In the genomic region with DNA sequence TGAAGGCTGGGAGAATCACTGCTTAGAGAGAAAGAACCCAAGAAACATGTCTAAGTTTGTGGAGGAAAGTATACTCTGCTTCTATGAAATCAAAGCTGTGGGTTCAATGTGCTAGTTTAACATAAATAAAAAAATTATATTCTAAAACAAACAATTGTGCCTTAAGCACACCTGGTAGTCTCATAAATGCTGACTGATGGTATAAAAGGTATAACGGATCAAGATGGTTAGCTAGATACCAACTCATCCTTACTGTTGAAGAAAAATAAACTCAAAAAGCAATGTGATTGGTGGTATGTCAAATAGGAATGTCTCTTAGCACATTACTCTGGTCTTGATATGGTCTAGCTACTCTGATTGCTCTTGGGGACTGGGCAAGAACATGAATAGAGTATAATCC, we compare ENCODE assay signal across 21 cellular contexts.
DNase-seq lines count a peak whose midpoint lies in the region; ATAC-seq, FAIRE-seq and TF ChIP-seq lines count a peak whose summit lies in the region.
"Had no signal": no experiment of that assay in that cellular context is flagged by ENCODE, and none has a peak within 500 bp of the region (broad histone marks: within the 10 kb centered on the region; RNA-seq: fewer than 3 reads in every experiment).

No MANE protein-coding gene starts in this region.

- CTCF ChIA-PET in HepG2 (lab: Yijun Ruan, JAX; ENCODE audit: low intra/inter-chr PET ratio, low total read pairs) = no interaction called here
- CTCF ChIA-PET in K562 (lab: Yijun Ruan, JAX; ENCODE audit: low intra/inter-chr PET ratio) = no interaction called here

- no peaks in the 10 kb centered on the region; a peak in 1 of 5 replicates for H3K27me3 ChIP-seq in HepG2 (ENCODE audit: control insufficient read depth in 1 of 2, insufficient read depth in 2 of 2, low read length in 2 of 2)
- no peaks in the 10 kb centered on the region for H3K27me3 ChIP-seq in right lobe of liver
- 0 out of 5 replicates have a peak, but pooled peaks cover 0 to 4% of the 10 kb centered on the region in 2 experiments for H3K27me3 ChIP-seq in K562 (ENCODE audit: control insufficient read depth in 2 of 2, insufficient read depth in 2 of 2, low read length in 2 of 2)
- H3K27me3 ChIP-seq in BE2C = no peaks in the 10 kb centered on the region
- H3K27me3 ChIP-seq: BLaER1 had no signal

- H3K4me3 ChIP-seq in HepG2 (replicated peaks in 1 of 3; ENCODE audit: insufficient read depth in 1 of 3, low read depth in 2 of 3, low read length in 3 of 3) = no peak overlapping the region
- H3K4me3 ChIP-seq in right lobe of liver = no peak overlapping the region
- H3K4me3 ChIP-seq in K562 = no peak overlapping the region
- no peak overlapping the region for H3K4me3 ChIP-seq in BE2C (ENCODE audit: low read depth, low read length)
- H3K4me3 ChIP-seq: BLaER1 had no signal

- POLR2A ChIA-PET in HepG2 (lab: Yijun Ruan, JAX) (no interaction called here), K562 (lab: Yijun Ruan, JAX) (no interaction called here)

- no peaks in the 10 kb centered on the region for H3K9me3 ChIP-seq in HepG2 (ENCODE audit: low read length)
- H3K9me3 ChIP-seq in right lobe of liver = no peaks in the 10 kb centered on the region
- no peaks in the 10 kb centered on the region for H3K9me3 ChIP-seq in K562 (replicated peaks; ENCODE audit: control insufficient read depth, insufficient read depth, low read depth, low read length)
- no peaks in the 10 kb centered on the region for H3K9me3 ChIP-seq in BE2C
- H3K9me3 ChIP-seq: BLaER1 had no signal

- no peaks in the 10 kb centered on the region for H3K36me3 ChIP-seq in HepG2 (replicated peaks in 1 of 2; ENCODE audit: control insufficient read depth in 1 of 2, insufficient read depth in 2 of 2, low read length in 2 of 2)
- H3K36me3 ChIP-seq in right lobe of liver = peaks cover 0 to 12% (median 0%) of the 10 kb centered on the region in 4 donors
- H3K36me3 ChIP-seq in K562 (ENCODE audit: control insufficient read depth, insufficient read depth, low read length) = no peaks in the 10 kb centered on the region
- no peaks in the 10 kb centered on the region for H3K36me3 ChIP-seq in BE2C
- H3K36me3 ChIP-seq: BLaER1 had no signal

- TF ChIP-seq POLR2A in HepG2 (IDR thresholded peaks at IDR 0.05; ENCODE audit: insufficient read depth in 1 of 2, low read depth in 2 of 2, low read length in 2 of 2) (no peak), right lobe of liver (IDR thresholded peaks at IDR 0.05) (no peak), K562 (conservative IDR thresholded peaks at IDR 0.05) (no peak)

- WGBS in HepG2 (ENCODE audit: low lambda C conversion rate) = 100% methylated on average over 1 of the region's 1 CpG
- 83% methylated on average over 1 of the region's 1 CpG for WGBS in right lobe of liver (ENCODE audit: insufficient coverage, low coverage, low lambda C conversion rate, missing lambda C conversion rate)
- 0% methylated on average over 1 of the region's 1 CpG for WGBS in K562 (ENCODE audit: insufficient coverage, low coverage, missing lambda C conversion rate)

- FAIRE-seq in HepG2 (lab: Jason Lieb, UNC) (no peak), HTR-8/SVneo (lab: Jason Lieb, UNC) (peak; percentile 67), K562 (lab: Jason Lieb, UNC) (no peak)
- FAIRE-seq: GM18507 had no signal

- no peaks in the 10 kb centered on the region for H3K4me1 ChIP-seq in HepG2 (ENCODE audit: insufficient read depth, low read length)
- H3K4me1 ChIP-seq in right lobe of liver = no peaks in the 10 kb centered on the region
- H3K4me1 ChIP-seq in K562 (replicated peaks in 1 of 2; ENCODE audit: control insufficient read depth in 2 of 2, insufficient read depth in 2 of 2, low read length in 2 of 2) = no peaks in the 10 kb centered on the region
- no peaks in the 10 kb centered on the region for H3K4me1 ChIP-seq in BE2C
- H3K4me1 ChIP-seq: BLaER1 had no signal

- DNase-seq in HepG2 (ENCODE audit: low spot score) = no peak
- DNase-seq in right lobe of liver = no peak
- no peak for DNase-seq in HTR-8/SVneo (ENCODE audit: insufficient read length, low spot score)
- no peak for DNase-seq in K562 (ENCODE audit: extremely low read depth in 1 of 4, low spot score in 3 of 4)
- DNase-seq in BE2C = no peak
- DNase-seq in AG08396 (ENCODE audit: low spot score) = no peak
- DNase-seq in DMS153 treated with DMSO at 0.1 percent for 48 hours (lab: John Stamatoyannopoulos, UW; ENCODE audit: unreplicated experiment) = no peak
- DNase-seq: ACHN; AML-193; C1 segment of cervical spinal cord; CD4-positive, alpha-beta memory T cell; CD4-positive, CD25-positive, alpha-beta regulatory T cell; CD8-positive, alpha-beta memory T cell; COR-L47; DMS 273 treated with DMSO at 0.1 percent for 48 hours; DMS153; DMS79 treated with DMSO at 0.1 percent for 48 hours; GF-D8 had no signal

- H3K9me1 ChIP-seq in K562 (ENCODE audit: control insufficient read depth, insufficient read depth, low read length) = no peaks in the 10 kb centered on the region

- TF ChIP-seq EP300 in HepG2 (IDR thresholded peaks at IDR 0.05; ENCODE audit: low read depth in 2 of 2, low read length in 2 of 2) = no peak
- TF ChIP-seq EP300 in HepG2 (CRISPR knock-in tag; IDR thresholded peaks at IDR 0.05; ENCODE audit: borderline replicate concordance) = no peak
- no peak for TF ChIP-seq EP300 in K562 (IDR thresholded peaks at IDR 0.05; ENCODE audit: low read length)

- TF ChIP-seq RAD21 in HepG2 (CRISPR knock-in tag; IDR thresholded peaks at IDR 0.05) = no peak
- no peak for TF ChIP-seq RAD21 in K562 (CRISPR knock-in tag; conservative IDR thresholded peaks at IDR 0.05 in 1 of 2, IDR thresholded peaks at IDR 0.05 in 1 of 2)

- intact Hi-C loops in HepG2 (cut with micrococcal nuclease; ENCODE audit: unreplicated experiment) = no loop called here
- intact Hi-C loops in right lobe of liver (cut with DNase I) = no loop called here
- intact Hi-C loops in K562 (cut with micrococcal nuclease) = no loop called here

- TF ChIP-seq CTCF in HepG2 (CRISPR knock-in tag; IDR thresholded peaks at IDR 0.05) = no peak
- TF ChIP-seq CTCF in right lobe of liver (IDR thresholded peaks at IDR 0.05) = no peak
- no peak for TF ChIP-seq CTCF in K562 (IDR thresholded peaks at IDR 0.05 in 2 of 3, conservative IDR thresholded peaks at IDR 0.05 in 1 of 3; ENCODE audit: insufficient read depth in 2 of 3, low read depth in 1 of 3, low read length in 3 of 3)
- TF ChIP-seq CTCF in BE2C (IDR thresholded peaks at IDR 0.05; ENCODE audit: low read depth, low read length) = no peak

- H3K4me2 ChIP-seq in HepG2 (ENCODE audit: low read depth, low read length) (no peak overlapping the region), K562 (ENCODE audit: insufficient read depth, low read length) (no peak overlapping the region)
- H3K4me2 ChIP-seq: BLaER1 had no signal

- in situ Hi-C loops in HepG2 (cut with HindIII; ENCODE audit: extremely low pct_ligation_motif_present, low pct_unique_long_range_greater_than_20kb) (no loop called here), K562 (cut with MboI) (no loop called here)

- H3K27ac ChIP-seq in HepG2 (ENCODE audit: extremely low read length, insufficient read depth, low read length) = no peak overlapping the region
- H3K27ac ChIP-seq in right lobe of liver = no peak overlapping the region
- no peak overlapping the region for H3K27ac ChIP-seq in K562 (ENCODE audit: extremely low read depth, low read depth, low read length)
- H3K27ac ChIP-seq: 22Rv1, BLaER1 had no signal

- no peaks in the 10 kb centered on the region for H3K79me2 ChIP-seq in HepG2 (ENCODE audit: insufficient read depth, low read length)
- H3K79me2 ChIP-seq in K562 (ENCODE audit: control insufficient read depth, insufficient read depth, low read length) = no peaks in the 10 kb centered on the region

- ATAC-seq in HepG2 (no peak), right lobe of liver (no peak), K562 (no peak)

- no peaks in the 10 kb centered on the region for H4K20me1 ChIP-seq in HepG2 (ENCODE audit: insufficient read depth, low read length)
- H4K20me1 ChIP-seq in K562 (replicated peaks; ENCODE audit: control insufficient read depth, insufficient read depth, low read length) = no peaks in the 10 kb centered on the region
- H4K20me1 ChIP-seq: BLaER1 had no signal

- BruUV-seq in HepG2 (replicated peaks; lab: Mats Ljungman, UMichigan) = no TSS peak
- BruUV-seq in K562 (replicated peaks; lab: Mats Ljungman, UMichigan) = no TSS peak

- H2AFZ ChIP-seq in HepG2 (ENCODE audit: low read length) (no peak overlapping the region), K562 (ENCODE audit: low read depth, low read length) (no peak overlapping the region)

- H3K9ac ChIP-seq in HepG2 (ENCODE audit: insufficient read depth, low read depth, low read length) (no peak overlapping the region), K562 (ENCODE audit: insufficient read depth in 1 of 2, low read depth in 2 of 2, low read length in 2 of 2) (no peak overlapping the region)
- H3K9ac ChIP-seq: BLaER1 had no signal

TF ChIP-seq in HepG2, 621 proteins besides CTCF, POLR2A, EP300 and RAD21 (continues in another document):
- TF ChIP-seq MAFF (IDR thresholded peaks at IDR 0.05; ENCODE audit: low read depth, low read length) (peak; percentile 53), SMARCC2 (IDR thresholded peaks at IDR 0.05) (no peak)

TF ChIP-seq in K562, 482 proteins besides CTCF, POLR2A, EP300 and RAD21:
- TF ChIP-seq NEUROD1 (IDR thresholded peaks at IDR 0.05; ENCODE audit: borderline replicate concordance, low read depth, low read length, partially characterized antibody) (no peak), ZNF316 (IDR thresholded peaks at IDR 0.05) (peak; percentile 42; the same call in 1 of the 2 replicates)

Comparison
In these comparisons a context has a peak if more than half of its experiments do, and no peak if none do; other contexts are left out.
1. Of the 241 proteins assayed by ChIP-seq in both HepG2 and K562: peak only in HepG2: MAFF and MAFK; only in K562: none; in both: none; in neither: 239.